In the genomic region with DNA sequence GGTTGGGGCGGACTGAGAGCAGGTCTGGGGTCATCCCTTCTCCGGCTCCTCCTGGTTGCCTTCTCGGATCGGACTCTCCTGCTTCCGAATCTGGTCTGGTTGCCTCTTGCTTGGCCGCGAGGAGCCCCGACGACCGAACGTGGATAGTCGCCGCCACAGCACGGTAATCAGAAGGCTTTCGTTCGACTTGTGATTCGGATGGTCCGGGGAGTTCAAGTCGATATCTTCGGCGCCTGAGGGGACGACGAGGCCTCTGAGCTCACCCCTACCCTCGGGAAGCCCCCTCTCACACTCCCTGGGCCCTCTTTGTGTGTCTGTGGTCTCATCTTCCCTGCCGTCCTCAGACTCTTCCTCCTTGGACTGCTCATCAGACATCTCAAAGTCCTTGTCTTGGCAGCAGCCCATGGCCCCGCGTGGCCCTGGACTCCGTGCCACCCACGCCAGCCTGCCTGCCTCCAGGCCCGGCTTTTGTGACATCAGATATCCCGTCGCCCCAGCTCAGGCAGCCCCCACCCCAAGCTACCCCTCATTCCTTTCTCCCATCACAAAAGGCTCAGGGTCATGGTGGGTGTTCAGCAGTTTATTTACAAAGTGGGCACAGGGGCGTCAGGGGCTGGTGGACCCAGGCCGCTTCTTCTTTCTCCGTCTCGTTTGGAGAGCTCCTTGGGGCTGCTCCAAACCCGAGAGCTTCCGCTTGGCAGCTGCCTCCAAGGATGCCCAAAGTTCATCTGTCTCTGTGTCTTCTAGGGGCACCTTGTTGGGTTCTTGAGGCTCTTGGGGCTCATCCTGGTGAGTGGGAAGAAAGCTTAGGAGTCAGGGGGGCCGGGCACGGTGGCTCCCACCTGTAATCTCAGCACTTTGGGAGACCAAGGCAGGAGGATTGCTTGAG, we compare ENCODE assay signal across 8 cellular contexts. TPM values are rescaled to one million over a fixed set of nuclear protein-coding genes. Genes with fewer than 3 reads are reported as not detected.
DNase-seq lines count a peak whose midpoint lies in the region; ATAC-seq and TF ChIP-seq lines count a peak whose summit lies in the region.

TEX54 (minus strand) TSS at position 496 of the 889 bp plus-strand sequence.

- H3K4me3 Mint-ChIP-seq in activated B cell treated with CpG ODN at 0.5 μM for 24 hours (peak within 1 kb of the TSS; percentile 100), progenitor cell of endocrine pancreas (ENCODE audit: low read depth) (peak within 1 kb of the TSS; percentile 93)

- H3K27me3 Mint-ChIP-seq in activated B cell treated with CpG ODN at 0.5 μM for 24 hours (no peaks in the 10 kb centered on the region), progenitor cell of endocrine pancreas (no peaks in the 10 kb centered on the region)

- DNase-seq in NCI-H1105 (lab: John Stamatoyannopoulos, UW) (peak; percentile 37), NCI-H1105 treated with DMSO at 0.1 percent for 48 hours (lab: John Stamatoyannopoulos, UW) (no peak), activated B cell treated with CpG ODN at 0.5 μM for 24 hours (no peak), Right ventricle myocardium superior (peak; percentile 49), progenitor cell of endocrine pancreas (ENCODE audit: low spot score, unreplicated experiment) (no peak), LoVo (ENCODE audit: low spot score) (no peak), islet precursor cell (no peak)

- CTCF ChIA-PET in activated B cell treated with CpG ODN at 0.5 μM for 24 hours (lab: Charles Lee), result interaction anchor here (0.8 to 2.0 kb wide), 2 partner anchors 25 to 46 kb away, joined by 3 to 11 read pairs; partner anchors contain the start of gene TMEM179B

- POLR2A ChIA-PET in activated B cell treated with CpG ODN at 0.5 μM for 24 hours (lab: Charles Lee), result interaction anchor here (0.5 to 3.4 kb wide), 42 partner anchors 8 to 1485 kb away, joined by 3 to 262 read pairs (median 8); partner anchors contain the start of genes BSCL2, C11orf98, CSKMT and FTH1

- H3K36me3 Mint-ChIP-seq in activated B cell treated with CpG ODN at 0.5 μM for 24 hours (ENCODE audit: low read depth) (peaks cover 63% of the 10 kb centered on the region), progenitor cell of endocrine pancreas (ENCODE audit: insufficient read depth) (peaks cover 11% of the 10 kb centered on the region)

- H3K4me1 Mint-ChIP-seq in activated B cell treated with CpG ODN at 0.5 μM for 24 hours (peaks cover 50% of the 10 kb centered on the region), progenitor cell of endocrine pancreas (ENCODE audit: low read depth) (peaks cover 18% of the 10 kb centered on the region)

- peak within 1 kb of the TSS; percentile 100 for H3K27ac Mint-ChIP-seq in activated B cell treated with CpG ODN at 0.5 μM for 24 hours
- peak within 1 kb of the TSS; percentile 100 for H3K27ac Mint-ChIP-seq in progenitor cell of endocrine pancreas

- H3K9me3 Mint-ChIP-seq in activated B cell treated with CpG ODN at 0.5 μM for 24 hours (no peaks in the 10 kb centered on the region), progenitor cell of endocrine pancreas (ENCODE audit: low read depth) (no peaks in the 10 kb centered on the region)

- TF ChIP-seq CTCF in activated B cell treated with CpG ODN at 0.5 μM for 24 hours (IDR thresholded peaks at IDR 0.05) (no peak), progenitor cell of endocrine pancreas (IDR thresholded peaks at IDR 0.05; ENCODE audit: unreplicated experiment) (no peak)

- peak; percentile 8 for ATAC-seq in HG02973 (IDR thresholded peaks at IDR 0.05; ENCODE audit: unreplicated experiment)
- peak; percentile 1 for ATAC-seq in activated B cell treated with CpG ODN at 0.5 μM for 24 hours (ENCODE audit: low read depth)
- peak; percentile 3 for ATAC-seq in Right ventricle myocardium superior (ENCODE audit: poor library complexity)

- intact Hi-C loops in activated B cell treated with CpG ODN at 0.5 μM for 24 hours (cut with micrococcal nuclease), result loop anchor here (1.0 to 5.0 kb wide), 3 partner anchors 24 to 260 kb away; partner anchors contain the start of gene EEF1G
- intact Hi-C loops in Right ventricle myocardium superior (cut with DNase I), result no loop called here

RNA-seq across cellular contexts. Expression of gene TEX54, which starts in this region (rescaled TPM):
- 0.55 TPM in 1 of 2 replicates, not detected in the other for total RNA-seq in activated B cell treated with CpG ODN at 0.5 μM for 24 hours
- not detected for total RNA-seq in Right ventricle myocardium superior
- not detected in 2 replicates for total RNA-seq in progenitor cell of endocrine pancreas

Comparison
In these comparisons a context has a peak if more than half of its experiments do, and no peak if none do; other contexts are left out.
1. Peak in ATAC-seq in activated B cell treated with CpG ODN at 0.5 μM for 24 hours; RNA of the gene not detected or under 1 TPM.
2. Peak in DNase-seq and ATAC-seq in Right ventricle myocardium superior; RNA of the gene not detected or under 1 TPM.